In the genomic region with DNA sequence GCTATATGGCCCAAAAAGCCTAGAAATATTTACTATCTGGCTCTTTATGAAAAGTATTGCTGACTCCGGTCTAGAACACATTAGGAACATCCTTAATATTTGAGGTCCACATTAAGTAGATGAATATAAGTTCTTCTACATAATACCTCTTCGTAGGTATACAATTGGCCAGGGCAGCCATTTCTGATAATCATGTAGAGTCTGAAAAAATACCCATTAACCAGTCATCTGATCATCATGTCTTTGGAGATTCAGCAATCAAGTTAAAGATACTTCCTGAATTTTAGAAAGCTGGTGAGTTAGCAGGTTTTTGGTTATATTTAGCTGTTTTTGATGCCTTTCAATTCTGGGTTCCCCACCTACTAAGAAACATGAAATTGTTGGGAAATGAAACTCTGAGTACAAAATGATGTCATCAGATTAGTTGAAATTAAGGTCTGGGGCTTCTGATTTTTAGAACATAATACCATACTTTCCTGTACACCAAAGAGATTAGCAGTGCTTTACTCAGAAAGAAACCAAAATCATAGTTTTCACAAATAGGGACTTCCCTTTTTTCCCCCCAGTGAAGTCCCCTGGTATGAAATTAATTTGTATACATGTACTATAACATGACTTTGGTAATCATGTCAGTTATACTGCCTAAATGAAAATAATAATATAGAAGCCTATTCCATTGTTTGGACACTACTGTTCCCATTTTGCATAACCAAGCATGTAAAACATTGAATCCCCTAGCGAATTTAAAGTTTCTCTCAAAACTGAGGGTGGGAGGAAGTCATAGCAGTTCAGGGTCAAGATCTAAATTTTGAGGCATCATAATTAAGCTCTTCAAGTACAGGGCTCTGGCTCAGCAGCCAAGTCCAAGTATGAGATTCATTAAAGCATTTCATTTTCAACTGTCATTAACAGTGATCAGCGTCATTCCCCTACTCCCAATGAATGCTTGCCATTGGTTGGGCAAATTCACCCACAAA, we compare ENCODE assay signal across 11 cellular contexts. TPM values are rescaled to one million over a fixed set of nuclear protein-coding genes. Genes with fewer than 3 reads are reported as not detected.
DNase-seq lines count a peak whose midpoint lies in the region; ATAC-seq and TF ChIP-seq lines count a peak whose summit lies in the region.
"Had no signal": no experiment of that assay in that cellular context is flagged by ENCODE, and none has a peak within 500 bp of the region (broad histone marks: within the 10 kb centered on the region; RNA-seq: fewer than 3 reads in every experiment).

No MANE protein-coding gene starts in this region.

- H3K27ac Mint-ChIP-seq in endothelial cell (ENCODE audit: unreplicated experiment): no peak overlapping the region
- no peak overlapping the region for H3K27ac Mint-ChIP-seq in activated CD4-positive, alpha-beta T cell treated with anti-CD3 and anti-CD28 coated beads, Interleukin-2, amount 10 ng/mL, durations not matched to agents 7 days and 5 days
- H3K27ac Mint-ChIP-seq in HFFc6: no peak overlapping the region
- H3K27ac Mint-ChIP-seq: activated naive CD8-positive, alpha-beta T cell treated with anti-CD3 and anti-CD28 coated beads, Interleukin-2, amount 10 ng/mL, durations not matched to agents 7 days and 5 days had no signal

- CTCF ChIA-PET in activated CD4-positive, alpha-beta T cell treated with anti-CD3 and anti-CD28 coated beads, Interleukin-2, amount 10 ng/mL, durations not matched to agents 7 days and 5 days (lab: Charles Lee): interaction anchor here (0.6 to 2.1 kb wide), 4 partner anchors 11 to 1056 kb away, joined by 3 to 8 read pairs (median 4); no protein-coding TSS in a partner anchor

- ATAC-seq in GM18868 (IDR thresholded peaks at IDR 0.05; ENCODE audit: unreplicated experiment) (peak; percentile 86), GM21528 (IDR thresholded peaks at IDR 0.05; ENCODE audit: low FRiP score, unreplicated experiment) (peak; percentile 86), HG03135 (IDR thresholded peaks at IDR 0.05; ENCODE audit: unreplicated experiment) (peak; percentile 82)

- H3K36me3 Mint-ChIP-seq in endothelial cell (ENCODE audit: low read depth, unreplicated experiment): no peaks in the 10 kb centered on the region
- no peaks in the 10 kb centered on the region for H3K36me3 Mint-ChIP-seq in activated CD4-positive, alpha-beta T cell treated with anti-CD3 and anti-CD28 coated beads, Interleukin-2, amount 10 ng/mL, durations not matched to agents 7 days and 5 days (ENCODE audit: low read depth)
- H3K36me3 Mint-ChIP-seq in HFFc6 (ENCODE audit: low read depth): no peaks in the 10 kb centered on the region
- H3K36me3 Mint-ChIP-seq: activated naive CD8-positive, alpha-beta T cell treated with anti-CD3 and anti-CD28 coated beads, Interleukin-2, amount 10 ng/mL, durations not matched to agents 7 days and 5 days had no signal

- H3K4me3 Mint-ChIP-seq in endothelial cell (ENCODE audit: unreplicated experiment) (no peak overlapping the region), HFFc6 (no peak overlapping the region)
- no peak overlapping the region for H3K4me3 Mint-ChIP-seq in activated CD4-positive, alpha-beta T cell treated with anti-CD3 and anti-CD28 coated beads, Interleukin-2, amount 10 ng/mL, durations not matched to agents 7 days and 5 days
- H3K4me3 Mint-ChIP-seq: activated naive CD8-positive, alpha-beta T cell treated with anti-CD3 and anti-CD28 coated beads, Interleukin-2, amount 10 ng/mL, durations not matched to agents 7 days and 5 days had no signal

- peak; percentile 36 for DNase-seq in germinal center (ENCODE audit: low spot score)
- DNase-seq in endothelial cell (ENCODE audit: low spot score): no peak
- no peak for DNase-seq in activated CD4-positive, alpha-beta T cell treated with anti-CD3 and anti-CD28 coated beads, Interleukin-2, amount 10 ng/mL, durations not matched to agents 7 days and 5 days
- DNase-seq in HFFc6: no peak
- DNase-seq: activated naive CD8-positive, alpha-beta T cell treated with anti-CD3 and anti-CD28 coated beads, Interleukin-2, amount 10 ng/mL, durations not matched to agents 7 days and 5 days; NCI-H1417 treated with DMSO at 0.1 percent for 48 hours; Peyer's patch; stimulated activated CD4-positive, alpha-beta T cell treated with anti-CD3 and anti-CD28 coated beads, Interleukin-12 subunit alpha, Interleukin-12 subunit beta, amount 100 ng/mL, for 4 hours had no signal

- H3K9me3 Mint-ChIP-seq in endothelial cell (ENCODE audit: unreplicated experiment) (no peaks in the 10 kb centered on the region), HFFc6 (no peaks in the 10 kb centered on the region)
- H3K9me3 Mint-ChIP-seq in activated CD4-positive, alpha-beta T cell treated with anti-CD3 and anti-CD28 coated beads, Interleukin-2, amount 10 ng/mL, durations not matched to agents 7 days and 5 days: peaks cover 2% of the 10 kb centered on the region
- H3K9me3 Mint-ChIP-seq: activated naive CD8-positive, alpha-beta T cell treated with anti-CD3 and anti-CD28 coated beads, Interleukin-2, amount 10 ng/mL, durations not matched to agents 7 days and 5 days had no signal

- POLR2A ChIA-PET in activated CD4-positive, alpha-beta T cell treated with anti-CD3 and anti-CD28 coated beads, Interleukin-2, amount 10 ng/mL, durations not matched to agents 7 days and 5 days (lab: Charles Lee): no interaction called here

- no peaks in the 10 kb centered on the region for H3K27me3 Mint-ChIP-seq in endothelial cell (ENCODE audit: unreplicated experiment)
- H3K27me3 Mint-ChIP-seq in activated CD4-positive, alpha-beta T cell treated with anti-CD3 and anti-CD28 coated beads, Interleukin-2, amount 10 ng/mL, durations not matched to agents 7 days and 5 days: peaks cover 9% of the 10 kb centered on the region
- H3K27me3 Mint-ChIP-seq in HFFc6 (ENCODE audit: insufficient read depth): peaks cover 25% of the 10 kb centered on the region

- TF ChIP-seq CTCF in endothelial cell (IDR thresholded peaks at IDR 0.05; ENCODE audit: unreplicated experiment) (no peak), HFFc6 (IDR thresholded peaks at IDR 0.05) (no peak)

- peaks cover 6% of the 10 kb centered on the region for H3K4me1 Mint-ChIP-seq in endothelial cell (ENCODE audit: unreplicated experiment)
- H3K4me1 Mint-ChIP-seq in activated CD4-positive, alpha-beta T cell treated with anti-CD3 and anti-CD28 coated beads, Interleukin-2, amount 10 ng/mL, durations not matched to agents 7 days and 5 days: no peaks in the 10 kb centered on the region
- H3K4me1 Mint-ChIP-seq in HFFc6 (ENCODE audit: low read depth): no peaks in the 10 kb centered on the region
- H3K4me1 Mint-ChIP-seq: activated naive CD8-positive, alpha-beta T cell treated with anti-CD3 and anti-CD28 coated beads, Interleukin-2, amount 10 ng/mL, durations not matched to agents 7 days and 5 days had no signal

RNA-seq across cellular contexts. Expression of a gene that starts 18.0 kb away (rescaled TPM):
- 0.21 TPM for total RNA-seq in endothelial cell (ENCODE audit: unreplicated experiment)
- total RNA-seq in activated CD4-positive, alpha-beta T cell treated with anti-CD3 and anti-CD28 coated beads, Interleukin-2, amount 10 ng/mL, durations not matched to agents 7 days and 5 days: not detected
- total RNA-seq in HFFc6 (2021; fragmentation: NEBNext Ultra II Directional; extraction: Animal tissue kit (Norgen Biotek cat#: 25700)): 1 to 10 TPM in 4 of 6 experiments, under 1 TPM in 2; 0.91 to 1.5 (median 1.3) TPM
- total RNA-seq: activated naive CD8-positive, alpha-beta T cell treated with anti-CD3 and anti-CD28 coated beads, Interleukin-2, amount 10 ng/mL, durations not matched to agents 7 days and 5 days had no signal
